In genomic region chr2:158602027-158602426, GRCh38 we compare ENCODE assay signal across 20 cellular contexts.
DNase-seq lines count a peak whose midpoint lies in the region; ATAC-seq and TF ChIP-seq lines count a peak whose summit lies in the region.
"Had no signal": no experiment of that assay in that cellular context is flagged by ENCODE, and none has a peak within 500 bp of the region (broad histone marks: within the 10 kb centered on the region; RNA-seq: fewer than 3 reads in every experiment).

No MANE protein-coding gene starts in this region.

- H3K27me3 Mint-ChIP-seq in MCF 10A (ENCODE audit: insufficient read depth, unreplicated experiment) (no peaks in the 10 kb centered on the region), T-helper 17 cell (no peaks in the 10 kb centered on the region)
- H3K27me3 Mint-ChIP-seq: CD4-positive, alpha-beta memory T cell had no signal

- no peak for TF ChIP-seq CTCF in MCF 10A (IDR thresholded peaks at IDR 0.05; ENCODE audit: unreplicated experiment)
- TF ChIP-seq CTCF in mammary epithelial cell (conservative IDR thresholded peaks at IDR 0.05 in 1 of 2, IDR thresholded peaks at IDR 0.05 in 1 of 2; ENCODE audit: extremely low read depth in 1 of 2, insufficient read depth in 1 of 2, low read depth in 1 of 2, low read length in 2 of 2) = no peak
- no peak for TF ChIP-seq CTCF in body of pancreas (IDR thresholded peaks at IDR 0.05)
- TF ChIP-seq CTCF in mucosa of descending colon (IDR thresholded peaks at IDR 0.05) = no peak

- 57% methylated on average over 2 of the region's 2 CpGs for WGBS in mammary epithelial cell (ENCODE audit: low coverage, missing lambda C conversion rate)
- WGBS in body of pancreas, 2 donors = 14 to 24% methylated on average over 2 of the region's 2 CpGs

- ATAC-seq in body of pancreas (peak; percentile 52), mucosa of descending colon (peak; percentile 84), T-helper 17 cell (no peak), HG03432 (IDR thresholded peaks at IDR 0.05; ENCODE audit: unreplicated experiment) (no peak), HG03469 (IDR thresholded peaks at IDR 0.05; ENCODE audit: unreplicated experiment) (no peak)
- ATAC-seq: GM23338, PC-3 had no signal

- DNase-seq in MCF 10A (ENCODE audit: unreplicated experiment) (peak; percentile 6), mammary epithelial cell (no peak), body of pancreas (peak; percentile 12 to 61 (median 26)), mucosa of descending colon (peak in 2 of 3 donors; percentile 60 to 88), T-helper 17 cell (no peak)
- no peak for DNase-seq in activated CD4-positive, CD25-positive, alpha-beta regulatory T cell (lab: John Stamatoyannopoulos, UW)
- DNase-seq: 8988T; BE2C; CD4-positive, alpha-beta memory T cell; DND-41; GF-D8; Karpas-422; NCI-H1105; NCI-H187; NCI-H446 treated with DMSO at 0.1 percent for 48 hours; PC-3 had no signal

- no TSS peak for BruUV-seq in MCF 10A (replicated peaks; lab: Mats Ljungman, UMichigan)
- no TSS peak for BruUV-seq in mammary epithelial cell (replicated peaks; lab: Mats Ljungman, UMichigan)

- H3K9me3 Mint-ChIP-seq in MCF 10A (ENCODE audit: unreplicated experiment) = no peaks in the 10 kb centered on the region
- H3K9me3 Mint-ChIP-seq: GM23338 had no signal

- H3K36me3 ChIP-seq in mammary epithelial cell (ENCODE audit: insufficient read depth, low read length) (no peaks in the 10 kb centered on the region), body of pancreas (replicated peaks in 1 of 2; ENCODE audit: insufficient read depth in 1 of 2, low read depth in 2 of 2) (no peaks in the 10 kb centered on the region), mucosa of descending colon (ENCODE audit: low read depth) (no peaks in the 10 kb centered on the region)
- H3K36me3 ChIP-seq: BE2C had no signal

- H3K27me3 ChIP-seq in mammary epithelial cell (ENCODE audit: insufficient read depth, low read length) (no peaks in the 10 kb centered on the region), body of pancreas (no peaks in the 10 kb centered on the region)
- H3K27me3 ChIP-seq: BE2C had no signal

- H3K4me3 ChIP-seq in mammary epithelial cell (replicated peaks in 1 of 3; ENCODE audit: insufficient read depth in 1 of 3, low read depth in 2 of 3, low read length in 3 of 3) (no peak overlapping the region), body of pancreas (no peak overlapping the region), mucosa of descending colon (no peak overlapping the region)
- H3K4me3 ChIP-seq: GM23338 had no signal

- intact Hi-C loops in MCF 10A (cut with micrococcal nuclease) = no loop called here
- intact Hi-C loops in mammary epithelial cell (cut with micrococcal nuclease) = loop anchor here (5.0 kb wide), 1 partner anchor 145 kb away; the partner anchor contains the start of genes CCDC148 and PKP4
- intact Hi-C loops in body of pancreas (cut with DNase I) = no loop called here
- intact Hi-C loops in mucosa of descending colon (cut with DNase I, micrococcal nuclease) = no loop called here

- H3K4me1 Mint-ChIP-seq in MCF 10A (ENCODE audit: insufficient read depth, unreplicated experiment) (peaks cover 13% of the 10 kb centered on the region), T-helper 17 cell (peaks cover 2% of the 10 kb centered on the region)

- H2AFZ ChIP-seq in mammary epithelial cell (ENCODE audit: low read depth, low read length) = no peak overlapping the region
- H2AFZ ChIP-seq: GM23338 had no signal

- H3K36me3 Mint-ChIP-seq in MCF 10A (ENCODE audit: insufficient read depth, unreplicated experiment) = peaks cover 5% of the 10 kb centered on the region
- peaks cover 7% of the 10 kb centered on the region for H3K36me3 Mint-ChIP-seq in T-helper 17 cell (ENCODE audit: low read depth)

- CTCF ChIA-PET in MCF 10A (lab: Yijun Ruan, JAX) = interaction anchor here (0.7 kb wide), 1 partner anchor 46 kb away, joined by 7 read pairs; no protein-coding TSS in a partner anchor
- CTCF ChIA-PET in mammary epithelial cell (lab: Charles Lee; ENCODE audit: low non-redundant PET) = no interaction called here

- TF ChIP-seq POLR2A in body of pancreas (IDR thresholded peaks at IDR 0.05) = no peak

- H3K27ac Mint-ChIP-seq in MCF 10A (ENCODE audit: low read depth, unreplicated experiment) (no peak overlapping the region), T-helper 17 cell (no peak overlapping the region)
- H3K27ac Mint-ChIP-seq: CD4-positive, alpha-beta memory T cell; GM23338 had no signal

- H3K4me3 Mint-ChIP-seq in MCF 10A (ENCODE audit: unreplicated experiment) = no peak overlapping the region
- H3K4me3 Mint-ChIP-seq in T-helper 17 cell = no peak overlapping the region
- H3K4me3 Mint-ChIP-seq: CD4-positive, alpha-beta memory T cell; GM23338 had no signal

- no peak overlapping the region for H3K9ac ChIP-seq in mammary epithelial cell (ENCODE audit: insufficient read depth, low read length)

- no peak overlapping the region for H3K4me2 ChIP-seq in mammary epithelial cell (ENCODE audit: insufficient read depth, low read depth, low read length)
- H3K4me2 ChIP-seq: GM23338 had no signal

- no peaks in the 10 kb centered on the region for H4K20me1 ChIP-seq in mammary epithelial cell (ENCODE audit: insufficient read depth, low read length)

- dilution Hi-C loops in mammary epithelial cell (cut with HindIII; ENCODE audit: low sequenced_read_pairs) = no loop called here

- H3K79me2 ChIP-seq in mammary epithelial cell (ENCODE audit: insufficient read depth, low read length) = peaks cover 4% of the 10 kb centered on the region

- H3K27ac ChIP-seq in mammary epithelial cell (ENCODE audit: insufficient read depth, low read depth, low read length) (no peak overlapping the region), body of pancreas (no peak overlapping the region)
- H3K27ac ChIP-seq: RWPE1 had no signal

- in situ Hi-C loops in mammary epithelial cell (cut with MboI; ENCODE audit: low sequenced_read_pairs in 2 of 2) = no loop called here

- POLR2A ChIA-PET in MCF 10A (lab: Yijun Ruan, JAX) = interaction anchor here (1.1 to 1.6 kb wide), 3 partner anchors 15 to 145 kb away, joined by 3 to 5 read pairs (median 3); partner anchors contain the start of genes CCDC148 and PKP4

- H3K4me1 ChIP-seq in mammary epithelial cell (ENCODE audit: insufficient read depth, low read length) = peaks cover 32% of the 10 kb centered on the region
- H3K4me1 ChIP-seq in body of pancreas = peaks cover 10% of the 10 kb centered on the region
- no peaks in the 10 kb centered on the region for H3K4me1 ChIP-seq in mucosa of descending colon (ENCODE audit: low read depth)
- H3K4me1 ChIP-seq: BE2C had no signal

- H3K9me3 ChIP-seq in mammary epithelial cell (replicated peaks; ENCODE audit: insufficient read depth, low read length) (no peaks in the 10 kb centered on the region), body of pancreas (no peaks in the 10 kb centered on the region), mucosa of descending colon (no peaks in the 10 kb centered on the region), T-helper 17 cell (ENCODE audit: control insufficient read depth, low read length, poor library complexity, severe bottlenecking) (no peaks in the 10 kb centered on the region)
- H3K9me3 ChIP-seq: BE2C had no signal

Comparison
In these comparisons a context has a peak if more than half of its experiments do, and no peak if none do; other contexts are left out.
1. DNase-seq: peak in MCF 10A (single experiment), body of pancreas (4 of 4) and mucosa of descending colon (2 of 3); none in mammary epithelial cell (single experiment), activated CD4-positive, CD25-positive, alpha-beta regulatory T cell (0 of 4) and T-helper 17 cell (0 of 3).
2. ATAC-seq: peak in body of pancreas (single experiment) and mucosa of descending colon (single experiment); none in T-helper 17 cell (single experiment), HG03432 (single experiment) and HG03469 (single experiment).